In genomic region chr16:88686439-88687253, GRCh38 we compare ENCODE assay signal across 1 cellular context.
TF ChIP-seq lines count a peak whose summit lies in the region.

SNAI3 (minus strand) TSS chr16:88686507; CDS start chr16:88686406, 101 bp downstream.

TF ChIP-seq in HepG2, 621 proteins besides CTCF, POLR2A, EP300 and RAD21 (continued from another document and continues in another):
- TF ChIP-seq PAXIP1 (CRISPR knock-in tag; conservative IDR thresholded peaks at IDR 0.05) (no peak; the same call in 1 of the 2 replicates), RBM22 (optimal IDR thresholded peaks at IDR 0.05; ENCODE audit: low read length) (no peak), YEATS2 (CRISPR knock-in tag; IDR thresholded peaks at IDR 0.05; ENCODE audit: borderline replicate concordance) (no peak; the same call in 1 of the 2 replicates), NCOR1 (IDR thresholded peaks at IDR 0.05; ENCODE audit: borderline replicate concordance, low read length) (no peak), IRF1 (CRISPR knock-in tag; IDR thresholded peaks at IDR 0.05; ENCODE audit: low read depth) (0 out of 2 replicates have a peak, but pooled peaks have one; percentile 33), SIX1 (CRISPR knock-in tag; IDR thresholded peaks at IDR 0.05; ENCODE audit: borderline replicate concordance) (no peak), CHCHD3 (CRISPR knock-in tag; IDR thresholded peaks at IDR 0.05) (no peak; the same call in 1 of the 2 replicates), ZNF232 (CRISPR knock-in tag; IDR thresholded peaks at IDR 0.05; ENCODE audit: borderline replicate concordance) (peak; percentile 24; the same call in 1 of the 2 replicates), SOX6 (IDR thresholded peaks at IDR 0.05) (no peak), SOX6 (CRISPR knock-in tag; IDR thresholded peaks at IDR 0.05) (peak; percentile 66; the same call in 1 of the 2 replicates), ZNF646 (CRISPR knock-in tag; IDR thresholded peaks at IDR 0.05) (no peak), RCOR2 (CRISPR knock-in tag; IDR thresholded peaks at IDR 0.05) (no peak), ZBTB37 (CRISPR knock-in tag; IDR thresholded peaks at IDR 0.05) (0 out of 2 replicates have a peak, but pooled peaks have one; percentile 27), ZFY (CRISPR knock-in tag; IDR thresholded peaks at IDR 0.05) (peak; percentile 59), NONO (IDR thresholded peaks at IDR 0.05) (no peak), NONO (CRISPR knock-in tag; conservative IDR thresholded peaks at IDR 0.05) (0 out of 2 replicates have a peak, but pooled peaks have one; percentile 58), KMT2B (CRISPR knock-in tag; IDR thresholded peaks at IDR 0.05) (no peak), PHF21A (CRISPR knock-in tag; IDR thresholded peaks at IDR 0.05) (no peak), ZNF556 (CRISPR knock-in tag; IDR thresholded peaks at IDR 0.05; ENCODE audit: borderline replicate concordance) (peak; percentile 93), ZNF460 (CRISPR knock-in tag; IDR thresholded peaks at IDR 0.05; ENCODE audit: borderline replicate concordance) (no peak; the same call in 1 of the 2 replicates), MBD4 (IDR thresholded peaks at IDR 0.05; ENCODE audit: borderline replicate concordance, low read length) (no peak), NFAT5 (CRISPR knock-in tag; IDR thresholded peaks at IDR 0.05) (0 out of 2 replicates have a peak, but pooled peaks have one; percentile 20), LBX2 (CRISPR knock-in tag; IDR thresholded peaks at IDR 0.05; ENCODE audit: borderline replicate concordance) (no peak), MZF1 (CRISPR knock-in tag; IDR thresholded peaks at IDR 0.05; ENCODE audit: borderline replicate concordance) (no peak), TARDBP (CRISPR knock-in tag; IDR thresholded peaks at IDR 0.05) (no peak), SATB2 (CRISPR knock-in tag; IDR thresholded peaks at IDR 0.05) (no peak; the same call in 1 of the 2 replicates), MYC (CRISPR knock-in tag; IDR thresholded peaks at IDR 0.05; ENCODE audit: borderline replicate concordance) (peak; percentile 84), ATM (IDR thresholded peaks at IDR 0.05; ENCODE audit: borderline replicate concordance) (no peak), TCF7 (IDR thresholded peaks at IDR 0.05; ENCODE audit: low read depth) (no peak), ZNF18 (CRISPR knock-in tag; IDR thresholded peaks at IDR 0.05; ENCODE audit: insufficient replicate concordance) (peak; percentile 77), ONECUT2 (CRISPR knock-in tag; IDR thresholded peaks at IDR 0.05) (no peak), TFDP2 (CRISPR knock-in tag; IDR thresholded peaks at IDR 0.05) (peak; percentile 60; the same call in 1 of the 2 replicates), BATF2 (CRISPR knock-in tag; IDR thresholded peaks at IDR 0.05) (no peak), ZFYVE20 (CRISPR knock-in tag; IDR thresholded peaks at IDR 0.05; ENCODE audit: borderline replicate concordance, low read depth) (no peak; the same call in 1 of the 2 replicates), HOXA3 (CRISPR knock-in tag; IDR thresholded peaks at IDR 0.05) (peak; percentile 74), NFKBIZ (CRISPR knock-in tag; IDR thresholded peaks at IDR 0.05) (0 out of 2 replicates have a peak, but pooled peaks have one; percentile 30), NFYB (CRISPR knock-in tag; IDR thresholded peaks at IDR 0.05) (peak; percentile 77), RAD51 (IDR thresholded peaks at IDR 0.05; ENCODE audit: borderline replicate concordance) (no peak), RBM39 (IDR thresholded peaks at IDR 0.05; ENCODE audit: low read depth, low read length, poor library complexity, severe bottlenecking) (no peak), ZNF138 (CRISPR knock-in tag; IDR thresholded peaks at IDR 0.05; ENCODE audit: low read depth) (peak; percentile 45; the same call in 1 of the 2 replicates)
